ENCODE assay signal across 23 cellular contexts in genomic region chr21:43771698-43772367, GRCh38. TPM values are rescaled to one million over a fixed set of nuclear protein-coding genes. Genes with fewer than 3 reads are reported as not detected.
DNase-seq lines count a peak whose midpoint lies in the region; ATAC-seq, FAIRE-seq and TF ChIP-seq lines count a peak whose summit lies in the region.
"Had no signal": no experiment of that assay in that cellular context is flagged by ENCODE, and none has a peak within 500 bp of the region (broad histone marks: within the 10 kb centered on the region; RNA-seq: fewer than 3 reads in every experiment).

No MANE protein-coding gene starts in this region.

- H3K27ac ChIP-seq in endothelial cell of umbilical vein (ENCODE audit: insufficient read depth, low read depth, low read length), result no peak overlapping the region
- H3K27ac ChIP-seq in neural progenitor cell, result no peak overlapping the region
- H3K27ac ChIP-seq: adrenal gland, cardiac muscle cell, foreskin keratinocyte, SJCRH30, thoracic aorta had no signal

- H3K36me3 Mint-ChIP-seq in neural progenitor cell, result peaks cover 6% of the 10 kb centered on the region

- ATAC-seq in HG03439 (IDR thresholded peaks at IDR 0.05; ENCODE audit: unreplicated experiment), result no peak
- ATAC-seq: foreskin keratinocyte; HepG2; naive thymus-derived CD8-positive, alpha-beta T cell had no signal

- no peak for TF ChIP-seq CTCF in endothelial cell of umbilical vein (IDR thresholded peaks at IDR 0.05; ENCODE audit: extremely low read depth in 1 of 2, insufficient read depth in 1 of 2, low read depth in 1 of 2, low read length in 2 of 2)
- no peak for TF ChIP-seq CTCF in neural progenitor cell (IDR thresholded peaks at IDR 0.05)

- H3K9me3 Mint-ChIP-seq in neural progenitor cell, result no peaks in the 10 kb centered on the region
- H3K9me3 Mint-ChIP-seq: naive thymus-derived CD8-positive, alpha-beta T cell had no signal

- DNase-seq in Daoy (ENCODE audit: low read depth) (peak; percentile 71), RCC 7860 (ENCODE audit: low spot score) (peak; percentile 16), endothelial cell of umbilical vein (ENCODE audit: low read depth, low spot score) (peak; percentile 15), neural progenitor cell (ENCODE audit: low spot score) (no peak), ecto neural progenitor cell (ENCODE audit: low spot score) (no peak), HAP-1 (ENCODE audit: low spot score in 2 of 2) (no peak), NCI-H1694 (lab: John Stamatoyannopoulos, UW) (no peak)
- DNase-seq: adrenal gland; effector memory CD4-positive, alpha-beta T cell; foreskin keratinocyte; kidney; mesendoderm; naive thymus-derived CD8-positive, alpha-beta T cell; NCI-H1930; NCI-H524 treated with DMSO at 0.1 percent for 48 hours; SJCRH30; stimulated activated CD4-positive, alpha-beta T cell treated with anti-CD3 and anti-CD28 coated beads, Interleukin-4, amount 100 ng/mL, for 4 hours had no signal

- BruUV-seq in endothelial cell of umbilical vein (replicated peaks; lab: Mats Ljungman, UMichigan), result no TSS peak

- H3K36me3 ChIP-seq in endothelial cell of umbilical vein (ENCODE audit: control insufficient read depth in 2 of 2, extremely low read depth in 1 of 2, insufficient read depth in 2 of 2, low read length in 2 of 2) (peaks cover 3 to 10% of the 10 kb centered on the region in 2 experiments), neural progenitor cell (no peaks in the 10 kb centered on the region), HAP-1 (replicated peaks) (peaks cover 19% of the 10 kb centered on the region)

- FAIRE-seq in RCC 7860 (lab: Jason Lieb, UNC) (no peak), endothelial cell of umbilical vein (lab: Jason Lieb, UNC) (no peak)
- FAIRE-seq: HepG2, kidney had no signal

- H3K27me3 ChIP-seq in endothelial cell of umbilical vein (ENCODE audit: control insufficient read depth in 2 of 2, insufficient read depth in 2 of 2, low read length in 2 of 2), result no peaks in the 10 kb centered on the region
- no peaks in the 10 kb centered on the region for H3K27me3 ChIP-seq in neural progenitor cell
- H3K27me3 ChIP-seq in HAP-1 (ENCODE audit: low read depth), result no peaks in the 10 kb centered on the region
- H3K27me3 ChIP-seq: adrenal gland, cardiac muscle cell, foreskin keratinocyte, SJCRH30 had no signal

- H2AFZ ChIP-seq in endothelial cell of umbilical vein (ENCODE audit: low read depth, low read length) (no peak overlapping the region), neural progenitor cell (replicated peaks) (no peak overlapping the region)

- peaks cover 26% of the 10 kb centered on the region for H3F3A ChIP-seq in neural progenitor cell (ENCODE audit: low read depth)

- no peaks in the 10 kb centered on the region for H3K9me1 ChIP-seq in endothelial cell of umbilical vein (replicated peaks; ENCODE audit: control insufficient read depth, extremely low read depth, insufficient read depth, low read length)

- H3K4me1 Mint-ChIP-seq in neural progenitor cell, result peaks cover 38% of the 10 kb centered on the region

- peak overlapping the region; percentile 29 for H3K4me3 Mint-ChIP-seq in neural progenitor cell
- H3K4me3 Mint-ChIP-seq: B cell; naive thymus-derived CD8-positive, alpha-beta T cell had no signal

- no peaks in the 10 kb centered on the region for H3K9me3 ChIP-seq in endothelial cell of umbilical vein (replicated peaks; ENCODE audit: control insufficient read depth, insufficient read depth, low read length)
- H3K9me3 ChIP-seq in neural progenitor cell (ENCODE audit: low read depth), result no peaks in the 10 kb centered on the region
- H3K9me3 ChIP-seq in HAP-1, result no peaks in the 10 kb centered on the region
- H3K9me3 ChIP-seq: adrenal gland, SJCRH30, thoracic aorta had no signal

- dilution Hi-C loops in endothelial cell of umbilical vein (cut with MboI; ENCODE audit: extremely low pct_ligation_motif_present, low sequenced_read_pairs), result no loop called here

- H4K20me1 ChIP-seq in endothelial cell of umbilical vein (replicated peaks; ENCODE audit: control insufficient read depth, extremely low read depth, insufficient read depth, low read length) (no peaks in the 10 kb centered on the region), neural progenitor cell (ENCODE audit: low read depth) (no peaks in the 10 kb centered on the region)

- H3K79me2 ChIP-seq in endothelial cell of umbilical vein (ENCODE audit: control insufficient read depth, insufficient read depth, low read length) (peaks cover 18% of the 10 kb centered on the region), neural progenitor cell (ENCODE audit: low read depth) (peaks cover 13% of the 10 kb centered on the region)

- no peak overlapping the region for H3K27ac Mint-ChIP-seq in neural progenitor cell
- H3K27ac Mint-ChIP-seq: B cell had no signal

- H3K27me3 Mint-ChIP-seq in neural progenitor cell (ENCODE audit: insufficient read depth, low read depth), result peaks cover 18% of the 10 kb centered on the region
- H3K27me3 Mint-ChIP-seq: naive thymus-derived CD8-positive, alpha-beta T cell had no signal

- CTCF ChIA-PET in endothelial cell of umbilical vein (lab: Charles Lee), result interaction anchor here (1.3 kb wide), 1 partner anchor 45 kb away, joined by 3 read pairs; no protein-coding TSS in a partner anchor

- in situ Hi-C loops in HAP-1 (cut with MboI; ENCODE audit: low sequenced_read_pairs), result loop anchor here (10.0 kb wide), 1 partner anchor 47 kb away; no protein-coding TSS in a partner anchor

- no peak overlapping the region for H3K4me3 ChIP-seq in endothelial cell of umbilical vein (replicated peaks in 1 of 3; ENCODE audit: insufficient read depth in 1 of 3, low read depth in 1 of 3, low read length in 3 of 3)
- H3K4me3 ChIP-seq in neural progenitor cell, result no peak overlapping the region
- no peak overlapping the region for H3K4me3 ChIP-seq in HAP-1
- H3K4me3 ChIP-seq: adrenal gland, cardiac muscle cell, SJCRH30, skin epidermis, thoracic aorta had no signal

- H3K4me2 ChIP-seq in endothelial cell of umbilical vein (ENCODE audit: insufficient read depth, low read length) (no peak overlapping the region), neural progenitor cell (no peak overlapping the region)

- TF ChIP-seq POLR2A in endothelial cell of umbilical vein (IDR thresholded peaks at IDR 0.05; ENCODE audit: low read depth, low read length), result no peak

- H3K4me1 ChIP-seq in endothelial cell of umbilical vein (ENCODE audit: control insufficient read depth, extremely low read depth, insufficient read depth, low read length) (peaks cover 17% of the 10 kb centered on the region), neural progenitor cell (peaks cover 16% of the 10 kb centered on the region), HAP-1 (peaks cover 7% of the 10 kb centered on the region; the same call in 1 of the 2 replicates)
- H3K4me1 ChIP-seq: SJCRH30 had no signal

- H3K9ac ChIP-seq in endothelial cell of umbilical vein (replicated peaks; ENCODE audit: extremely low read depth, insufficient read depth, low read length), result no peak overlapping the region
- H3K9ac ChIP-seq in neural progenitor cell, result no peak overlapping the region

- intact Hi-C loops in endothelial cell of umbilical vein (cut with micrococcal nuclease), result loop anchor here (10.0 kb wide), 1 partner anchor 107 kb away; no protein-coding TSS in a partner anchor

- POLR2A ChIA-PET in endothelial cell of umbilical vein (lab: Charles Lee), result no interaction called here

TF ChIP-seq in endothelial cell of umbilical vein, 7 proteins besides CTCF, POLR2A, EP300 and RAD21 (continues in another document):
- TF ChIP-seq JUN (IDR thresholded peaks at IDR 0.05; ENCODE audit: borderline replicate concordance, insufficient read depth, insufficient read length, low read depth) (no peak), MAX (IDR thresholded peaks at IDR 0.05; ENCODE audit: insufficient read depth, insufficient read length) (no peak), FOS (IDR thresholded peaks at IDR 0.05; ENCODE audit: borderline replicate concordance, insufficient read depth, low read length) (no peak)

RNA-seq across cellular contexts. Expression of gene CSTB, which starts 4.3 kb away (rescaled TPM):
- 14.3 and 15.2 TPM in 2 replicates for total RNA-seq in Daoy (2014; rRNA removed; shearing (Covaris generic))
- total RNA-seq in endothelial cell of umbilical vein (65.8 and 69.2 TPM in 2 replicates), neural progenitor cell (ENCODE audit: low replicate concordance) (7.1 and 8.5 TPM in 2 replicates)
- 83.7 and 109 TPM in 2 replicates for polyA plus RNA-seq in endothelial cell of umbilical vein
- polyA plus RNA-seq in endothelial cell of umbilical vein (2011; cell fraction: cytosol; rRNA removed), result 100 and 111 TPM in 2 replicates
- 30.5 and 42.1 TPM in 2 replicates for polyA plus RNA-seq in endothelial cell of umbilical vein (2011; cell fraction: nucleus; rRNA removed)
- 126 and 132 TPM in 2 replicates for polyA plus RNA-seq in endothelial cell of umbilical vein (2012)
- 36.5 and 44.8 TPM in 2 replicates for polyA minus RNA-seq in endothelial cell of umbilical vein
- polyA minus RNA-seq in endothelial cell of umbilical vein (2011; cell fraction: cytosol; rRNA and poly(A)+ RNA removed), result 25.5 TPM
- 8.1 and 11.7 TPM in 2 replicates for polyA minus RNA-seq in endothelial cell of umbilical vein (2011; cell fraction: nucleus; rRNA and poly(A)+ RNA removed)

RNA-seq across cellular contexts. Expression of gene RRP1, which starts 17.5 kb away (rescaled TPM):
- 52.1 and 56.5 TPM in 2 replicates for total RNA-seq in Daoy (2014; rRNA removed; shearing (Covaris generic))
- total RNA-seq in endothelial cell of umbilical vein (35.0 and 36.3 TPM in 2 replicates), neural progenitor cell (ENCODE audit: low replicate concordance) (18.4 and 32.5 TPM in 2 replicates)
- 11.2 and 15.2 TPM in 2 replicates for polyA plus RNA-seq in endothelial cell of umbilical vein
- 18.4 and 21.0 TPM in 2 replicates for polyA plus RNA-seq in endothelial cell of umbilical vein (2011; cell fraction: cytosol; rRNA removed)
- polyA plus RNA-seq in endothelial cell of umbilical vein (2011; cell fraction: nucleus; rRNA removed), result 51.6 and 55.5 TPM in 2 replicates
- 35.1 and 37.7 TPM in 2 replicates for polyA plus RNA-seq in endothelial cell of umbilical vein (2012)
- 11.8 and 11.9 TPM in 2 replicates for polyA minus RNA-seq in endothelial cell of umbilical vein
- polyA minus RNA-seq in endothelial cell of umbilical vein (2011; cell fraction: cytosol; rRNA and poly(A)+ RNA removed), result 16.4 TPM
- 20.5 and 22.9 TPM in 2 replicates for polyA minus RNA-seq in endothelial cell of umbilical vein (2011; cell fraction: nucleus; rRNA and poly(A)+ RNA removed)

RNA-seq across cellular contexts. Expression of gene PDXK, which starts 52.9 kb away (rescaled TPM):
- 60.2 and 104 TPM in 2 replicates for total RNA-seq in Daoy (2014; rRNA removed; shearing (Covaris generic))
- total RNA-seq in endothelial cell of umbilical vein (59.1 and 60.2 TPM in 2 replicates), neural progenitor cell (ENCODE audit: low replicate concordance) (43.3 and 54.0 TPM in 2 replicates)
- 44.2 and 47.5 TPM in 2 replicates for polyA plus RNA-seq in endothelial cell of umbilical vein
- polyA plus RNA-seq in endothelial cell of umbilical vein (2011; cell fraction: cytosol; rRNA removed), result 53.2 and 64.0 TPM in 2 replicates
- polyA plus RNA-seq in endothelial cell of umbilical vein (2011; cell fraction: nucleus; rRNA removed), result 53.1 and 53.3 TPM in 2 replicates
- polyA plus RNA-seq in endothelial cell of umbilical vein (2012), result 66.1 and 67.9 TPM in 2 replicates
- 63.6 and 83.8 TPM in 2 replicates for polyA minus RNA-seq in endothelial cell of umbilical vein
- 51.2 TPM for polyA minus RNA-seq in endothelial cell of umbilical vein (2011; cell fraction: cytosol; rRNA and poly(A)+ RNA removed)
- 16.5 and 17.9 TPM in 2 replicates for polyA minus RNA-seq in endothelial cell of umbilical vein (2011; cell fraction: nucleus; rRNA and poly(A)+ RNA removed)

Comparison
In these comparisons a context has a peak if more than half of its experiments do, and no peak if none do; other contexts are left out.
1. DNase-seq: peak in Daoy (single experiment), RCC 7860 (single experiment) and endothelial cell of umbilical vein (single experiment); none in neural progenitor cell (single experiment), ecto neural progenitor cell (single experiment), HAP-1 (0 of 2) and NCI-H1694 (single experiment).